9 cellular contexts compared by ENCODE assay signal in the genomic region with DNA sequence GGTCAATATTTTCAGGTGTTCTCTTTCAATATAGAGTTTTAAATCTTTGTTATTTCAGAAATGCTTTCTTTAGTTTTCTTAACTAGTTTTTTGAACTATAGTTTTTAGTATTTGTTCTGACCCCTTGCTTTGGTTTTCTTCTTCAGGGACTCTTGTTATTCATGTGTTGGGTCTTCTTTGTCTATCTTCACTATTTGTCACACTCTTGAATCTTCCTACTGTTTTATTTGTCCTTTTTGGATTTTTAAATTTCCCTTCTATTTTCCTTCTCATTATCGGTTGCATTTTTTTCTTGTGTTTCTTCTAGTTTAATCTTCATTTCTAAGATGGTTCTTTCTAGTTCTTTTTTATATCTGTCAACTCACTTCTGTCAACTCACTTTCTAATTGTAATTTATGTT. TPM values are rescaled to one million over a fixed set of nuclear protein-coding genes. Genes with fewer than 3 reads are reported as not detected.
"Had no signal": no experiment of that assay in that cellular context is flagged by ENCODE, and none has a peak within 500 bp of the region (broad histone marks: within the 10 kb centered on the region; RNA-seq: fewer than 3 reads in every experiment).

No MANE protein-coding gene starts in this region.

- ATAC-seq: GM12878 had no signal

- DNase-seq: GDM1, GF-D8 had no signal

- H3K4me3 ChIP-seq: GM12878 had no signal

- FAIRE-seq: G401.6, GM12878, GM12891, GM12892, GM18507, GM19239 had no signal

RNA-seq across cellular contexts. Expression of a gene that starts 42.2 kb away (rescaled TPM):
- total RNA-seq: G401, GM12878 had no signal
- polyA plus RNA-seq: GM12878 had no signal
